ENCODE assay signal across 1 cellular context in genomic region chr15:63500265-63501250, GRCh38.
TF ChIP-seq lines count a peak whose summit lies in the region.

No MANE protein-coding gene starts in this region.

TF ChIP-seq in HEK293, 187 proteins besides CTCF, POLR2A, EP300 and RAD21 (continued from another document):
- no peak for TF ChIP-seq ZNF610 (tag by site-specific recombination; IDR thresholded peaks at IDR 0.05; ENCODE audit: borderline replicate concordance)
